ENCODE assay signal across 8 cellular contexts in genomic region chr9:8895498-8896224, GRCh38.
DNase-seq lines count a peak whose midpoint lies in the region; ATAC-seq and TF ChIP-seq lines count a peak whose summit lies in the region.

No MANE protein-coding gene starts in this region.

- H3K27ac ChIP-seq in HEK293 (ENCODE audit: extremely low read depth, low read depth, low read length) (no peak overlapping the region), endodermal cell (ENCODE audit: low read depth, low read length) (no peak overlapping the region)

- H3K4me3 Mint-ChIP-seq in endodermal cell, result no peak overlapping the region

- no peak for ATAC-seq in GM18519 (IDR thresholded peaks at IDR 0.05; ENCODE audit: low FRiP score, unreplicated experiment)
- no peak for ATAC-seq in activated naive CD4-positive, alpha-beta T cell treated with anti-CD3 and anti-CD28 coated beads, Interleukin-2, amount 50 U/mL, for 72 hours

- H3K9ac ChIP-seq in endodermal cell (ENCODE audit: extremely low read depth, low read length, poor library complexity, severe bottlenecking), result no peak overlapping the region

- no peaks in the 10 kb centered on the region for H3K36me3 Mint-ChIP-seq in endodermal cell (ENCODE audit: low read depth)
- H3K36me3 Mint-ChIP-seq in activated naive CD4-positive, alpha-beta T cell treated with anti-CD3 and anti-CD28 coated beads, Interleukin-2, amount 50 U/mL, for 72 hours, result no peaks in the 10 kb centered on the region

- DNase-seq in A172 (ENCODE audit: low spot score) (peak; percentile 23), NCI-H748 treated with DMSO at 0.1 percent for 48 hours (lab: John Stamatoyannopoulos, UW) (peak; percentile 44), endodermal cell (no peak), midbrain (lab: John Stamatoyannopoulos, UW) (peak; percentile 86), NCI-H226 (no peak)
- no peak for DNase-seq in activated naive CD4-positive, alpha-beta T cell treated with anti-CD3 and anti-CD28 coated beads, Interleukin-2, amount 50 U/mL, for 72 hours (ENCODE audit: low spot score in 2 of 2)

- POLR2A ChIA-PET in HEK293 (lab: Yijun Ruan, JAX), result no interaction called here

- CTCF ChIA-PET in HEK293 (lab: Yijun Ruan, JAX), result interaction anchor here (0.6 to 3.2 kb wide), 45 partner anchors 8 to 1493 kb away, joined by 3 to 17 read pairs (median 4); no protein-coding TSS in a partner anchor

- H3K4me3 ChIP-seq in HEK293 (ENCODE audit: low read depth, low read length), result no peak overlapping the region
- peak overlapping the region; percentile 8 for H3K4me3 ChIP-seq in endodermal cell (ENCODE audit: low read length)

- no peak for TF ChIP-seq CTCF in HEK293 (tag by site-specific recombination; IDR thresholded peaks at IDR 0.05)
- peak; percentile 75 for TF ChIP-seq CTCF in endodermal cell (conservative IDR thresholded peaks at IDR 0.05)

- H3K36me3 ChIP-seq in HEK293 (ENCODE audit: control insufficient read depth in 2 of 2, insufficient read depth in 1 of 2, low read length in 2 of 2) (no peaks in the 10 kb centered on the region), endodermal cell (ENCODE audit: control insufficient read depth, insufficient read depth, low read length) (no peaks in the 10 kb centered on the region)

- no peaks in the 10 kb centered on the region for H3K9me3 ChIP-seq in HEK293 (ENCODE audit: control insufficient read depth, insufficient read depth, low read depth, low read length)
- H3K9me3 ChIP-seq in endodermal cell (ENCODE audit: control insufficient read depth, low read length), result no peaks in the 10 kb centered on the region

- H3K4me1 Mint-ChIP-seq in endodermal cell, result peaks cover 22% of the 10 kb centered on the region

- H3K27ac Mint-ChIP-seq in endodermal cell, result no peak overlapping the region
- no peak overlapping the region for H3K27ac Mint-ChIP-seq in activated naive CD4-positive, alpha-beta T cell treated with anti-CD3 and anti-CD28 coated beads, Interleukin-2, amount 50 U/mL, for 72 hours

- WGBS in endodermal cell (ENCODE audit: insufficient coverage in 1 of 2, insufficient read length in 1 of 2), 2 experiments, result 45 to 47% methylated on average over 7 of the region's 7 CpGs

- H3K4me1 ChIP-seq in HEK293 (ENCODE audit: control insufficient read depth, insufficient read depth, low read length) (no peaks in the 10 kb centered on the region), endodermal cell (ENCODE audit: control insufficient read depth, insufficient read depth, low read length) (peaks cover 14% of the 10 kb centered on the region)

- no peaks in the 10 kb centered on the region for H3K9me3 Mint-ChIP-seq in endodermal cell
- no peaks in the 10 kb centered on the region for H3K9me3 Mint-ChIP-seq in activated naive CD4-positive, alpha-beta T cell treated with anti-CD3 and anti-CD28 coated beads, Interleukin-2, amount 50 U/mL, for 72 hours

- no peaks in the 10 kb centered on the region for H3K27me3 ChIP-seq in endodermal cell (ENCODE audit: control insufficient read depth, insufficient read depth, low read length, poor library complexity, severe bottlenecking)

- H3K27me3 Mint-ChIP-seq in endodermal cell (ENCODE audit: insufficient read depth), result no peaks in the 10 kb centered on the region

TF ChIP-seq in HEK293, 187 proteins besides CTCF, POLR2A, EP300 and RAD21:
- TF ChIP-seq SCRT2 (tag by site-specific recombination; IDR thresholded peaks at IDR 0.05), result peak; percentile 53; the same call in 1 of the 2 replicates
- peak; percentile 58; the same call in 1 of the 2 replicates for TF ChIP-seq SCRT1 (tag by site-specific recombination; IDR thresholded peaks at IDR 0.05; ENCODE audit: borderline replicate concordance)
- TF ChIP-seq FEZF1 (tag by site-specific recombination; IDR thresholded peaks at IDR 0.05), result 0 out of 2 replicates have a peak, but pooled peaks have one; percentile 16
- TF ChIP-seq ZNF585B (tag by site-specific recombination; IDR thresholded peaks at IDR 0.05), result no peak
- TF ChIP-seq ZNF654 (tag by site-specific recombination; IDR thresholded peaks at IDR 0.05; ENCODE audit: low read depth), result peak; percentile 47
- no peak for TF ChIP-seq ZNF558 (tag by site-specific recombination; IDR thresholded peaks at IDR 0.05)

Comparison
In these comparisons a context has a peak if more than half of its experiments do, and no peak if none do; other contexts are left out.
1. DNase-seq: peak in A172 (single experiment), NCI-H748 treated with DMSO at 0.1 percent for 48 hours (single experiment) and midbrain (single experiment); none in endodermal cell (single experiment), activated naive CD4-positive, alpha-beta T cell treated with anti-CD3 and anti-CD28 coated beads, Interleukin-2, amount 50 U/mL, for 72 hours (0 of 2) and NCI-H226 (single experiment).